In the genomic region with DNA sequence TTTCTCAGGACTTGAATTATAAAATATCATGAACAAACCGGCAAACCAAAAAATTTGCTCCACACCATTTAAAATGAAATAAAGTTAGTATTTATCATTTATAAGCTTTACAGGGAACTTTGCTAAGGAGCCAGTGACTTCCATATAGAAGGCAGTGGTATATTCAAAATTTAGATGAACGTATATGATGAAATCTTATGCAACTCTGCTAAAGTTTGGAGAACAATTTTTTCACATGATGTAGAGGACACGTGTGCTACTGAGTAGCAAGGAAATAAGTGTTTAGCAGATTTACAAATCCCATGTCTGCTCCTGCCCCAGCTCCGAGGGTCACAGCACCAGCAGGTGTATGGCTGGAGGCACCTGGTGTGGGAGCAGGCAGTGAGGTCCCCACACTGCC, we compare ENCODE assay signal across 8 cellular contexts.
"Had no signal": no experiment of that assay in that cellular context is flagged by ENCODE, and none has a peak within 500 bp of the region (broad histone marks: within the 10 kb centered on the region; RNA-seq: fewer than 3 reads in every experiment).

No MANE protein-coding gene starts in this region.

- H3K27ac Mint-ChIP-seq: GM23338, H9 had no signal

- H3K4me2 ChIP-seq: GM23338 had no signal

- ATAC-seq: GM23338, HepG2 had no signal

- H3K27ac ChIP-seq: HL-60 had no signal

- FAIRE-seq: H1, H54, HepG2 had no signal

- DNase-seq: H9, HCEC 1CT had no signal

- H2AFZ ChIP-seq: GM23338 had no signal

- H3K9me3 Mint-ChIP-seq: GM23338, H9, IgD-negative memory B cell had no signal

- H3K4me3 ChIP-seq: GM23338 had no signal

- H3K4me3 Mint-ChIP-seq: GM23338, H9, IgD-negative memory B cell had no signal
